Comparison of ENCODE assay signal across 9 cellular contexts in genomic region chr17:81412490-81413093, GRCh38. TPM values are rescaled to one million over a fixed set of nuclear protein-coding genes. Genes with fewer than 3 reads are reported as not detected.
A peak's percentile ranks its signal among the peaks of the same experiment; 100 is the strongest.
DNase-seq lines count a peak whose midpoint lies in the region; ATAC-seq, FAIRE-seq and TF ChIP-seq lines count a peak whose summit lies in the region.
"Had no signal": no experiment of that assay in that cellular context is flagged by ENCODE, and none has a peak within 500 bp of the region (broad histone marks: within the 10 kb centered on the region; RNA-seq: fewer than 3 reads in every experiment).

No MANE protein-coding gene starts in this region.

- FAIRE-seq in pancreas (lab: Jason Lieb, UNC): no peak

- H3K4me1 ChIP-seq in CD8-positive, alpha-beta T cell (ENCODE audit: insufficient read depth, low read length): peaks cover 30% of the 10 kb centered on the region
- peaks cover 14% of the 10 kb centered on the region for H3K4me1 ChIP-seq in body of pancreas
- peaks cover 0 to 2% (median 0%) of the 10 kb centered on the region in 3 donors for H3K4me1 ChIP-seq in pancreas

- peak overlapping the region; percentile 47 for H3K4me3 ChIP-seq in CD8-positive, alpha-beta T cell (ENCODE audit: low read depth, low read length)
- no peak overlapping the region for H3K4me3 ChIP-seq in body of pancreas
- H3K4me3 ChIP-seq in pancreas: no peak overlapping the region

- peak overlapping the region; percentile 79 for H3K4me3 Mint-ChIP-seq in CD8-positive, alpha-beta T cell

- peaks cover 15% of the 10 kb centered on the region for H3K4me1 Mint-ChIP-seq in CD8-positive, alpha-beta T cell (ENCODE audit: low read depth)

- intact Hi-C loops in CD8-positive, alpha-beta T cell (cut with DNase I, micrococcal nuclease): no loop called here
- intact Hi-C loops in body of pancreas (cut with DNase I): no loop called here
- intact Hi-C loops in pancreas (cut with DNase I): no loop called here

- H3K27ac Mint-ChIP-seq in CD8-positive, alpha-beta T cell: peak overlapping the region; percentile 57
- H3K27ac Mint-ChIP-seq: CD14-positive monocyte had no signal

- H3K27me3 ChIP-seq in CD8-positive, alpha-beta T cell (ENCODE audit: insufficient read depth, low read length): peaks cover 3% of the 10 kb centered on the region
- no peaks in the 10 kb centered on the region for H3K27me3 ChIP-seq in body of pancreas
- H3K27me3 ChIP-seq in pancreas: no peaks in the 10 kb centered on the region

- 58 to 73% methylated on average over 29 of the region's 29 CpGs for WGBS in body of pancreas, 2 donors
- whole genome bisulfite sequencing in pancreas, 2 donors: 67 to 72% methylated on average over 29 of the region's 29 CpGs

- H3K9me3 ChIP-seq in CD8-positive, alpha-beta T cell (ENCODE audit: low read length): no peaks in the 10 kb centered on the region
- H3K9me3 ChIP-seq in body of pancreas (no peaks in the 10 kb centered on the region), pancreas (no peaks in the 10 kb centered on the region)

- CTCF ChIA-PET in CD8-positive, alpha-beta T cell (lab: Charles Lee): interaction anchor here (1.0 to 1.4 kb wide), 3 partner anchors 10 to 72 kb away, joined by 3 read pairs; no protein-coding TSS in a partner anchor

- POLR2A ChIA-PET in CD8-positive, alpha-beta T cell (lab: Charles Lee): interaction anchor here (1.1 to 2.2 kb wide), 3 partner anchors 9 to 18 kb away, joined by 3 to 9 read pairs (median 4); partner anchors contain the start of gene BAHCC1

- H3K36me3 ChIP-seq in CD8-positive, alpha-beta T cell (ENCODE audit: insufficient read depth, low read length): no peaks in the 10 kb centered on the region
- H3K36me3 ChIP-seq in body of pancreas (replicated peaks in 1 of 2; ENCODE audit: insufficient read depth in 1 of 2, low read depth in 2 of 2) (no peaks in the 10 kb centered on the region), pancreas (no peaks in the 10 kb centered on the region)

- peak; percentile 91 for ATAC-seq in CD8-positive, alpha-beta T cell
- ATAC-seq in body of pancreas (peak; percentile 13), pancreas (peak in 3 of 4 donors; percentile 31 to 45 (median 38)), GM18873 (IDR thresholded peaks at IDR 0.05; ENCODE audit: low FRiP score, unreplicated experiment) (no peak), HG03135 (IDR thresholded peaks at IDR 0.05; ENCODE audit: unreplicated experiment) (no peak)

- H3K9me3 Mint-ChIP-seq in CD8-positive, alpha-beta T cell: no peaks in the 10 kb centered on the region

- peak in 6 of 7 experiments; percentile 48 to 82 (median 64) for DNase-seq in CD8-positive, alpha-beta T cell
- peak; percentile 33 for DNase-seq in activated CD4-positive, alpha-beta T cell treated with anti-CD3 and anti-CD28 coated beads for 1 hour
- peak in 2 of 4 donors; percentile 50 to 53 for DNase-seq in body of pancreas
- DNase-seq in pancreas: no peak
- no peak for DNase-seq in inferior parietal cortex (ENCODE audit: extremely low spot score)
- DNase-seq in mesenteric fat pad (ENCODE audit: low spot score): no peak

- no peak overlapping the region for H3K27ac ChIP-seq in CD8-positive, alpha-beta T cell (ENCODE audit: low read depth, low read length)
- H3K27ac ChIP-seq in body of pancreas: no peak overlapping the region
- no peak overlapping the region for H3K27ac ChIP-seq in pancreas

- H3K36me3 Mint-ChIP-seq in CD8-positive, alpha-beta T cell: no peaks in the 10 kb centered on the region

- TF ChIP-seq CTCF in CD8-positive, alpha-beta T cell (IDR thresholded peaks at IDR 0.05): no peak
- no peak for TF ChIP-seq CTCF in body of pancreas (IDR thresholded peaks at IDR 0.05)
- no peak for TF ChIP-seq CTCF in pancreas (IDR thresholded peaks at IDR 0.05)

- no peak for TF ChIP-seq POLR2A in body of pancreas (IDR thresholded peaks at IDR 0.05)

- H3K27me3 Mint-ChIP-seq in CD8-positive, alpha-beta T cell (ENCODE audit: low read depth): peaks cover 11% of the 10 kb centered on the region

RNA-seq across cellular contexts. Expression of gene BAHCC1, which starts 17.3 kb away (rescaled TPM):
- total RNA-seq in CD8-positive, alpha-beta T cell: under 1 TPM; 0.08 to 0.24 TPM
- total RNA-seq in body of pancreas (10 to 100 TPM in 1 of 2 donors, 1 to 10 TPM in 1; 5.7 to 14.8 TPM), pancreas (10 to 100 TPM in 2 of 6 donors, 1 to 10 TPM in 4; 8.0 to 11.5 (median 9.6) TPM), mesenteric fat pad (11.0 TPM)
- polyA plus RNA-seq in pancreas: 10 to 100 TPM; 11.4 to 24.1 TPM

Comparison
In these comparisons a context has a peak if more than half of its experiments do, and no peak if none do; other contexts are left out.
1. ATAC-seq: peak in CD8-positive, alpha-beta T cell (single experiment), body of pancreas (single experiment) and pancreas (3 of 4); none in GM18873 (single experiment) and HG03135 (single experiment).
2. DNase-seq: peak in CD8-positive, alpha-beta T cell (6 of 7) and activated CD4-positive, alpha-beta T cell treated with anti-CD3 and anti-CD28 coated beads for 1 hour (single experiment); none in pancreas (0 of 6), inferior parietal cortex (single experiment) and mesenteric fat pad (single experiment).